In genomic region chr6:143857651-143858050, GRCh38 we compare ENCODE assay signal across 16 cellular contexts. TPM values are rescaled to one million over a fixed set of nuclear protein-coding genes. Genes with fewer than 3 reads are reported as not detected.
DNase-seq lines count a peak whose midpoint lies in the region; ATAC-seq and TF ChIP-seq lines count a peak whose summit lies in the region.
"Had no signal": no experiment of that assay in that cellular context is flagged by ENCODE, and none has a peak within 500 bp of the region (broad histone marks: within the 10 kb centered on the region; RNA-seq: fewer than 3 reads in every experiment).

No MANE protein-coding gene starts in this region.

- H3K79me2 ChIP-seq in mammary epithelial cell (ENCODE audit: insufficient read depth, low read length) = peaks cover 34% of the 10 kb centered on the region

- no peak overlapping the region for H3K4me2 ChIP-seq in mammary epithelial cell (ENCODE audit: insufficient read depth, low read depth, low read length)

- CTCF ChIA-PET in mammary epithelial cell (lab: Charles Lee; ENCODE audit: low non-redundant PET) = no interaction called here

- H3K4me1 Mint-ChIP-seq in T-helper 2 cell treated with Interferon-gamma antibody and Interleukin-4, amounts not matched to agents 5 μg/mL and 100 μg/mL, for 36 hours (ENCODE audit: low read depth) = peaks cover 3% of the 10 kb centered on the region
- peaks cover 8% of the 10 kb centered on the region for H3K4me1 Mint-ChIP-seq in memory B cell

- dilution Hi-C loops in mammary epithelial cell (cut with HindIII; ENCODE audit: low sequenced_read_pairs) = loop anchor here (5.0 kb wide), 1 partner anchor 100 kb away; no protein-coding TSS in a partner anchor

- no peaks in the 10 kb centered on the region for H3K9me3 ChIP-seq in mammary epithelial cell (replicated peaks; ENCODE audit: insufficient read depth, low read length)
- H3K9me3 ChIP-seq in breast epithelium = peaks cover 0 to 9% of the 10 kb centered on the region in 2 donors
- H3K9me3 ChIP-seq: Caco-2, HAP-1 had no signal

- peaks cover 15% of the 10 kb centered on the region for H3K9me3 Mint-ChIP-seq in T-helper 2 cell treated with Interferon-gamma antibody and Interleukin-4, amounts not matched to agents 5 μg/mL and 100 μg/mL, for 36 hours
- H3K9me3 Mint-ChIP-seq in memory B cell = peaks cover 5% of the 10 kb centered on the region
- H3K9me3 Mint-ChIP-seq: CD8-positive, alpha-beta T cell had no signal

- H3K4me1 ChIP-seq in mammary epithelial cell (ENCODE audit: insufficient read depth, low read length) (no peaks in the 10 kb centered on the region), breast epithelium (no peaks in the 10 kb centered on the region)
- H3K4me1 ChIP-seq: Caco-2 had no signal

- H3K9ac ChIP-seq in mammary epithelial cell (ENCODE audit: insufficient read depth, low read length) = no peak overlapping the region

- no peaks in the 10 kb centered on the region for H4K20me1 ChIP-seq in mammary epithelial cell (ENCODE audit: insufficient read depth, low read length)

- ATAC-seq in memory B cell (ENCODE audit: low read depth) = no peak
- ATAC-seq in HG03280 (IDR thresholded peaks at IDR 0.05; ENCODE audit: unreplicated experiment) = no peak
- ATAC-seq: CD8-positive, alpha-beta T cell; HepG2 had no signal

- H3K4me3 ChIP-seq in mammary epithelial cell (replicated peaks in 1 of 3; ENCODE audit: insufficient read depth in 1 of 3, low read depth in 2 of 3, low read length in 3 of 3) (no peak overlapping the region), breast epithelium (no peak overlapping the region)
- H3K4me3 ChIP-seq: HAP-1 had no signal

- in situ Hi-C loops in mammary epithelial cell (cut with MboI; ENCODE audit: low sequenced_read_pairs in 2 of 2) = no loop called here

- no peak for TF ChIP-seq POLR2A in breast epithelium (IDR thresholded peaks at IDR 0.05)

- intact Hi-C loops in mammary epithelial cell (cut with micrococcal nuclease) = loop anchor here (5.0 kb wide), 1 partner anchor 280 kb away; no protein-coding TSS in a partner anchor
- intact Hi-C loops in breast epithelium (cut with DNase I; ENCODE audit: low total_unique reads) = no loop called here

- H2AFZ ChIP-seq in mammary epithelial cell (ENCODE audit: low read depth, low read length) = no peak overlapping the region

- TF ChIP-seq CTCF in mammary epithelial cell (conservative IDR thresholded peaks at IDR 0.05 in 1 of 2, IDR thresholded peaks at IDR 0.05 in 1 of 2; ENCODE audit: extremely low read depth in 1 of 2, insufficient read depth in 1 of 2, low read depth in 1 of 2, low read length in 2 of 2) (no peak), breast epithelium (IDR thresholded peaks at IDR 0.05) (no peak)

- WGBS in mammary epithelial cell (ENCODE audit: low coverage, missing lambda C conversion rate) = 98% methylated on average over 5 of the region's 5 CpGs

- DNase-seq in T-helper 2 cell treated with Interferon-gamma antibody and Interleukin-4, amounts not matched to agents 5 μg/mL and 100 μg/mL, for 36 hours (ENCODE audit: low spot score) = peak; percentile 44
- DNase-seq in T-helper 2 cell (no peak), mammary epithelial cell (no peak), breast epithelium (ENCODE audit: low spot score in 2 of 2) (no peak), memory B cell (ENCODE audit: low spot score in 2 of 2) (no peak), NCI-H2171 (lab: John Stamatoyannopoulos, UW) (no peak)
- DNase-seq: Caco-2; CD8-positive, alpha-beta T cell had no signal

- H3K27me3 Mint-ChIP-seq in T-helper 2 cell treated with Interferon-gamma antibody and Interleukin-4, amounts not matched to agents 5 μg/mL and 100 μg/mL, for 36 hours (ENCODE audit: low read depth) = no peaks in the 10 kb centered on the region
- no peaks in the 10 kb centered on the region for H3K27me3 Mint-ChIP-seq in memory B cell

- peaks cover 54% of the 10 kb centered on the region for H3K36me3 ChIP-seq in mammary epithelial cell (ENCODE audit: insufficient read depth, low read length)
- H3K36me3 ChIP-seq in breast epithelium = peaks cover 11% of the 10 kb centered on the region

- H3K4me3 Mint-ChIP-seq in T-helper 2 cell treated with Interferon-gamma antibody and Interleukin-4, amounts not matched to agents 5 μg/mL and 100 μg/mL, for 36 hours = no peak overlapping the region
- no peak overlapping the region for H3K4me3 Mint-ChIP-seq in memory B cell
- H3K4me3 Mint-ChIP-seq: CD14-positive monocyte; CD8-positive, alpha-beta T cell had no signal

- no peak overlapping the region for H3K27ac Mint-ChIP-seq in T-helper 2 cell treated with Interferon-gamma antibody and Interleukin-4, amounts not matched to agents 5 μg/mL and 100 μg/mL, for 36 hours
- peak overlapping the region; percentile 17 for H3K27ac Mint-ChIP-seq in memory B cell
- H3K27ac Mint-ChIP-seq: CD8-positive, alpha-beta T cell had no signal

- TSS peak; percentile 16 for BruUV-seq in mammary epithelial cell (replicated peaks; lab: Mats Ljungman, UMichigan)

- peaks cover 82% of the 10 kb centered on the region for H3K36me3 Mint-ChIP-seq in T-helper 2 cell treated with Interferon-gamma antibody and Interleukin-4, amounts not matched to agents 5 μg/mL and 100 μg/mL, for 36 hours (ENCODE audit: low read depth)
- peaks cover 66% of the 10 kb centered on the region for H3K36me3 Mint-ChIP-seq in memory B cell

- H3K27me3 ChIP-seq in mammary epithelial cell (ENCODE audit: insufficient read depth, low read length) (no peaks in the 10 kb centered on the region), breast epithelium (no peaks in the 10 kb centered on the region)

- no peak overlapping the region for H3K27ac ChIP-seq in mammary epithelial cell (ENCODE audit: insufficient read depth, low read depth, low read length)
- H3K27ac ChIP-seq in breast epithelium = no peak overlapping the region
- H3K27ac ChIP-seq: 22Rv1 had no signal

RNA-seq across cellular contexts. Expression of gene ZC2HC1B, which starts 6.6 kb away (rescaled TPM):
- not detected for total RNA-seq in mammary epithelial cell
- not detected for polyA plus RNA-seq in mammary epithelial cell
- polyA minus RNA-seq in mammary epithelial cell = not detected
- total RNA-seq in breast epithelium = not detected
- total RNA-seq: A673; Caco-2; CD8-positive, alpha-beta T cell; H1; HepG2 had no signal
- polyA plus RNA-seq: BJ, CD14-positive monocyte, H1, HepG2 had no signal

RNA-seq across cellular contexts. Expression of gene LTV1, which starts 14.5 kb away (rescaled TPM):
- total RNA-seq in mammary epithelial cell (10 to 100 TPM; 11.8 to 34.2 TPM), breast epithelium (10 to 100 TPM; 16.2 to 22.0 (median 16.7) TPM)
- 15.7 TPM for polyA plus RNA-seq in mammary epithelial cell
- 4.5 TPM for polyA minus RNA-seq in mammary epithelial cell
